Comparison of ENCODE assay signal across 9 cellular contexts in the genomic region with DNA sequence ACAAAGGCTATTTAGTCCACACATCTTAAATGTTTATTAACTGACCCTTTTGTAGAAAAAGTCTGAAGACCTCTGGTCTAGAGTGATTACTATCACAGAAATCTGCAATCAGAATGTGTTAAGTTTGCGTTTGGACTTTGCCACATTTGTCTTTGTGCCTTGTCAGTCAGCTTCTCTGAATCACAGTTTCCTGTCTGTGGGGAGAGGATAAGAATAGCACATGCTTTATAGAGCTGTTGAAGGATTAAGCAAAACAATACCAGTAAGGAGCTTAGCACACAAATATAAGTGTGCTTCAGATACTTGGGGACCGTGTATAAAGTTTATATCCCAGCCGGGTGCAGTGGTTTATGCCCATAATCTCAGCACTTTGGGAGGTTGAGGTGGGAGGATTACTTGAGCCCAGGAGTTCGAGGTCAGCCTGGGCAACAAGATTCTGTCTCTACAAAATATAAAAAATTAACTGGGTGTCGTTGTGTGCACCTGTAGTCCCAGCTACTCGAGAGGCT.
DNase-seq lines count a peak whose midpoint lies in the region; ATAC-seq and TF ChIP-seq lines count a peak whose summit lies in the region.
"Had no signal": no experiment of that assay in that cellular context is flagged by ENCODE, and none has a peak within 500 bp of the region (broad histone marks: within the 10 kb centered on the region; RNA-seq: fewer than 3 reads in every experiment).

No MANE protein-coding gene starts in this region.

- H3K9me3 Mint-ChIP-seq in stimulated activated memory B cell treated with anti-CD40 and anti-IgM and Interleukin-4, amounts not matched to agents 10 μg/mL and 1 μg/mL and 100 μg/mL, for 72 hours = peaks cover 6% of the 10 kb centered on the region

- no peaks in the 10 kb centered on the region for H3K27me3 ChIP-seq in SJSA1 (replicated peaks)
- H3K27me3 ChIP-seq in neuronal stem cell (ENCODE audit: control insufficient read depth in 3 of 3, insufficient read depth in 3 of 3, low read depth in 1 of 3, low read length in 3 of 3) = no peaks in the 10 kb centered on the region

- peak overlapping the region; percentile 90 for H3K27ac Mint-ChIP-seq in stimulated activated memory B cell treated with anti-CD40 and anti-IgM and Interleukin-4, amounts not matched to agents 10 μg/mL and 1 μg/mL and 100 μg/mL, for 72 hours

- H3K9me3 ChIP-seq in SJSA1 (replicated peaks) (no peaks in the 10 kb centered on the region), neuronal stem cell (replicated peaks in 1 of 2; ENCODE audit: control insufficient read depth in 2 of 2, insufficient read depth in 1 of 2, low read depth in 1 of 2, low read length in 2 of 2) (peaks cover 0 to 4% of the 10 kb centered on the region in 2 donors)

- ATAC-seq in GM19372 (IDR thresholded peaks at IDR 0.05; ENCODE audit: low read depth, unreplicated experiment) (peak; percentile 82), HG03432 (IDR thresholded peaks at IDR 0.05; ENCODE audit: unreplicated experiment) (peak; percentile 92)
- ATAC-seq in stimulated activated memory B cell treated with anti-CD40 and anti-IgM and Interleukin-4, amounts not matched to agents 10 μg/mL and 1 μg/mL and 100 μg/mL, for 72 hours = peak; percentile 87

- no peak overlapping the region for H4K8ac ChIP-seq in neuronal stem cell (ENCODE audit: low read depth, low read length)

- H2BK120ac ChIP-seq in neuronal stem cell (ENCODE audit: low read depth, low read length) = no peak overlapping the region

- no peaks in the 10 kb centered on the region for H3K27me3 Mint-ChIP-seq in stimulated activated memory B cell treated with anti-CD40 and anti-IgM and Interleukin-4, amounts not matched to agents 10 μg/mL and 1 μg/mL and 100 μg/mL, for 72 hours

- TF ChIP-seq CTCF in fibroblast of the aortic adventitia (IDR thresholded peaks at IDR 0.05; ENCODE audit: insufficient read depth, low read length) = no peak

- H2BK15ac ChIP-seq in neuronal stem cell (ENCODE audit: low read length) = no peak overlapping the region

- no peak overlapping the region for H3K4ac ChIP-seq in neuronal stem cell (ENCODE audit: low read length)

- H3K4me1 ChIP-seq in SJSA1 (replicated peaks) (peaks cover 14% of the 10 kb centered on the region), neuronal stem cell (ENCODE audit: control insufficient read depth in 2 of 2, insufficient read depth in 1 of 2, low read depth in 1 of 2, low read length in 2 of 2) (no peaks in the 10 kb centered on the region)

- H3K4me3 ChIP-seq in SJSA1 (no peak overlapping the region), fibroblast of the aortic adventitia (ENCODE audit: low read depth, low read length) (no peak overlapping the region), neuronal stem cell (ENCODE audit: low read length in 2 of 2) (no peak overlapping the region)

- no peak overlapping the region for H4K91ac ChIP-seq in neuronal stem cell (ENCODE audit: low read depth, low read length, poor library complexity)

- no peak overlapping the region for H3K9ac ChIP-seq in neuronal stem cell (ENCODE audit: low read depth, low read length, poor library complexity)

- H3K4me2 ChIP-seq in neuronal stem cell (ENCODE audit: insufficient read depth, low read length, poor library complexity, severe bottlenecking) = no peak overlapping the region

- no peak overlapping the region for H3K14ac ChIP-seq in neuronal stem cell (ENCODE audit: low read length)

- in situ Hi-C loops in G401 (cut with HindIII; ENCODE audit: low sequenced_read_pairs) = no loop called here

- H2BK12ac ChIP-seq in neuronal stem cell (ENCODE audit: low read length) = no peak overlapping the region

- H3K27ac ChIP-seq in SJSA1 (peak overlapping the region; percentile 49), neuronal stem cell (replicated peaks; ENCODE audit: low read length) (no peak overlapping the region)

- no peaks in the 10 kb centered on the region for H3K79me1 ChIP-seq in neuronal stem cell (ENCODE audit: low read depth, low read length)

- no peak overlapping the region for H2AFZ ChIP-seq in neuronal stem cell (ENCODE audit: low read length)

- H3K18ac ChIP-seq in neuronal stem cell (ENCODE audit: low read length) = no peak overlapping the region

- peaks cover 21% of the 10 kb centered on the region for H3K4me1 Mint-ChIP-seq in stimulated activated memory B cell treated with anti-CD40 and anti-IgM and Interleukin-4, amounts not matched to agents 10 μg/mL and 1 μg/mL and 100 μg/mL, for 72 hours

- no peak overlapping the region for H3K23ac ChIP-seq in neuronal stem cell (ENCODE audit: low read depth, low read length, poor library complexity)

- H3K36me3 ChIP-seq in SJSA1 = no peaks in the 10 kb centered on the region
- H3K36me3 ChIP-seq in neuronal stem cell (replicated peaks in 1 of 2; ENCODE audit: control insufficient read depth in 2 of 2, insufficient read depth in 2 of 2, low read length in 2 of 2) = no peaks in the 10 kb centered on the region

- H2AK5ac ChIP-seq in neuronal stem cell (ENCODE audit: low read depth, low read length) = no peak overlapping the region

- no CpG with 5 or more reads among the region's 6 CpGs for WGBS in neuronal stem cell (ENCODE audit: extremely low coverage in 2 of 2, insufficient read length in 2 of 2, insufficient replicate concordance in 1 of 2), 2 donors

- H3K36me3 Mint-ChIP-seq in stimulated activated memory B cell treated with anti-CD40 and anti-IgM and Interleukin-4, amounts not matched to agents 10 μg/mL and 1 μg/mL and 100 μg/mL, for 72 hours = peaks cover 14% of the 10 kb centered on the region

- DNase-seq in DMS53 treated with DMSO at 0.1 percent for 48 hours (lab: John Stamatoyannopoulos, UW; ENCODE audit: unreplicated experiment) = peak; percentile 79
- peak in 1 of 2 experiments; percentile 56 for DNase-seq in SJSA1 (ENCODE audit: low read depth in 1 of 2, low spot score in 2 of 2)
- DNase-seq in fibroblast of the aortic adventitia (ENCODE audit: low read depth) = peak; percentile 60
- DNase-seq in neuronal stem cell (ENCODE audit: low spot score) = no peak
- DNase-seq in G401 (ENCODE audit: low spot score) = no peak

- H3K4me3 Mint-ChIP-seq in stimulated activated memory B cell treated with anti-CD40 and anti-IgM and Interleukin-4, amounts not matched to agents 10 μg/mL and 1 μg/mL and 100 μg/mL, for 72 hours = peak overlapping the region; percentile 79
- H3K4me3 Mint-ChIP-seq: neural crest cell had no signal

- no peak overlapping the region for H2BK5ac ChIP-seq in neuronal stem cell (ENCODE audit: low read length)

Comparison
In these comparisons a context has a peak if more than half of its experiments do, and no peak if none do; other contexts are left out.
1. DNase-seq: peak in DMS53 treated with DMSO at 0.1 percent for 48 hours (single experiment) and fibroblast of the aortic adventitia (single experiment); none in neuronal stem cell (single experiment) and G401 (single experiment).
2. Peak in every context shown above with its lines, with median percentiles within 50 percentile points of each other: ATAC-seq.